11 cellular contexts compared by ENCODE assay signal in genomic region chr2:216696321-216696720, GRCh38. TPM values are rescaled to one million over a fixed set of nuclear protein-coding genes. Genes with fewer than 3 reads are reported as not detected.
DNase-seq lines count a peak whose midpoint lies in the region; ATAC-seq and TF ChIP-seq lines count a peak whose summit lies in the region.
"Had no signal": no experiment of that assay in that cellular context is flagged by ENCODE, and none has a peak within 500 bp of the region (broad histone marks: within the 10 kb centered on the region; RNA-seq: fewer than 3 reads in every experiment).

No MANE protein-coding gene starts in this region.

- ATAC-seq in right cardiac atrium (no peak), GM21526 (IDR thresholded peaks at IDR 0.05; ENCODE audit: low FRiP score, unreplicated experiment) (no peak)
- ATAC-seq: activated naive CD4-positive, alpha-beta T cell treated with anti-CD3 and anti-CD28 coated beads, Interleukin-2, amount 50 U/mL, for 72 hours; pancreas had no signal

- WGBS in right cardiac atrium: 73% methylated on average over 1 of the region's 1 CpG

- no peak overlapping the region for H3K4me3 ChIP-seq in right cardiac atrium (ENCODE audit: low read length)
- H3K4me3 ChIP-seq in coronary artery: no peak overlapping the region
- H3K4me3 ChIP-seq in osteoblast (ENCODE audit: insufficient read depth, low read length): no peak overlapping the region
- H3K4me3 ChIP-seq in uterus: no peak overlapping the region
- H3K4me3 ChIP-seq: pancreas had no signal

- no peaks in the 10 kb centered on the region for H3K9me3 ChIP-seq in right cardiac atrium (ENCODE audit: control insufficient read depth, low read length)
- H3K9me3 ChIP-seq in osteoblast (ENCODE audit: low read depth, low read length): no peaks in the 10 kb centered on the region
- no peaks in the 10 kb centered on the region for H3K9me3 ChIP-seq in uterus
- H3K9me3 ChIP-seq: pancreas had no signal

- H4K20me1 ChIP-seq in osteoblast (ENCODE audit: insufficient read depth, low read length): peaks cover 4% of the 10 kb centered on the region

- H3K27me3 ChIP-seq in right cardiac atrium (ENCODE audit: control insufficient read depth, insufficient read depth): no peaks in the 10 kb centered on the region
- peaks cover 69% of the 10 kb centered on the region for H3K27me3 ChIP-seq in osteoblast (ENCODE audit: insufficient read depth, low read length)
- H3K27me3 ChIP-seq in uterus: no peaks in the 10 kb centered on the region

- H3K27ac ChIP-seq in right cardiac atrium (ENCODE audit: low read length): no peak overlapping the region
- peak overlapping the region; percentile 24 to 95 for H3K27ac ChIP-seq in coronary artery
- no peak overlapping the region for H3K27ac ChIP-seq in osteoblast (ENCODE audit: low read depth, low read length)
- H3K27ac ChIP-seq in uterus: peak overlapping the region; percentile 93 to 95
- H3K27ac ChIP-seq: pancreas had no signal

- H2AFZ ChIP-seq in osteoblast (ENCODE audit: low read length): no peak overlapping the region

- H3K4me2 ChIP-seq in osteoblast (ENCODE audit: insufficient read depth, low read length): peak overlapping the region; percentile 67

- intact Hi-C loops in cardiac septum (cut with DNase I): loop anchor here (2.0 to 5.0 kb wide), 8 partner anchors 78 to 1016 kb away; no protein-coding TSS in a partner anchor
- intact Hi-C loops in right cardiac atrium (cut with DNase I): loop anchor here (5.0 to 10.0 kb wide), 11 partner anchors 76 to 1018 kb away; no protein-coding TSS in a partner anchor
- intact Hi-C loops in uterus (cut with DNase I; ENCODE audit: low total_unique reads): loop anchor here (10.0 kb wide), 1 partner anchor 638 kb away; no protein-coding TSS in a partner anchor

- no peaks in the 10 kb centered on the region for H3K36me3 ChIP-seq in osteoblast (ENCODE audit: insufficient read depth, low read length)
- H3K36me3 ChIP-seq in uterus: no peaks in the 10 kb centered on the region
- H3K36me3 ChIP-seq: pancreas had no signal

- no peak for TF ChIP-seq CTCF in coronary artery (IDR thresholded peaks at IDR 0.05)
- TF ChIP-seq CTCF in osteoblast (IDR thresholded peaks at IDR 0.05; ENCODE audit: extremely low read depth, low read depth, low read length): no peak
- no peak for TF ChIP-seq CTCF in uterus (IDR thresholded peaks at IDR 0.05)

- TF ChIP-seq POLR2A in uterus (IDR thresholded peaks at IDR 0.05): no peak

- no peaks in the 10 kb centered on the region for H3K79me2 ChIP-seq in osteoblast (ENCODE audit: insufficient read depth, low read length)

- H3K4me1 ChIP-seq in right cardiac atrium (ENCODE audit: control insufficient read depth, insufficient read depth, low read length): peaks cover 1% of the 10 kb centered on the region
- peaks cover 45% of the 10 kb centered on the region for H3K4me1 ChIP-seq in osteoblast (ENCODE audit: insufficient read depth, low read length)
- no peaks in the 10 kb centered on the region for H3K4me1 ChIP-seq in uterus

- DNase-seq in cardiac septum (ENCODE audit: low spot score) (peak; percentile 31), right cardiac atrium (no peak), coronary artery (ENCODE audit: low spot score) (no peak), osteoblast (ENCODE audit: insufficient read length, low spot score, missing footprints) (no peak), uterus (peak in 1 of 2 donors; percentile 15), NOMO-1 (lab: John Stamatoyannopoulos, UW; ENCODE audit: unreplicated experiment in 2 of 2) (no peak), GM19240 (ENCODE audit: insufficient read length, low spot score) (no peak)
- DNase-seq: NCI-H774, pancreas had no signal

RNA-seq across cellular contexts. Expression of gene IGFBP5, which starts 1.0 kb away (rescaled TPM):
- total RNA-seq in cardiac septum (191 TPM), right cardiac atrium (100 to 1,000 TPM; 170 to 409 (median 309) TPM), osteoblast (12.3 and 29.5 TPM in 2 replicates), uterus (1,000 to 10,000 TPM in 1 of 4 donors, 100 to 1,000 TPM in 3; 480 to 2,812 (median 618) TPM)
- polyA plus RNA-seq in right cardiac atrium: 162 TPM

Comparison
In these comparisons a context has a peak if more than half of its experiments do, and no peak if none do; other contexts are left out.
1. H3K27ac ChIP-seq: peak in coronary artery (2 of 2) and uterus (2 of 2); none in right cardiac atrium (single experiment) and osteoblast (single experiment).